ENCODE assay signal across 1 cellular context in the genomic region with DNA sequence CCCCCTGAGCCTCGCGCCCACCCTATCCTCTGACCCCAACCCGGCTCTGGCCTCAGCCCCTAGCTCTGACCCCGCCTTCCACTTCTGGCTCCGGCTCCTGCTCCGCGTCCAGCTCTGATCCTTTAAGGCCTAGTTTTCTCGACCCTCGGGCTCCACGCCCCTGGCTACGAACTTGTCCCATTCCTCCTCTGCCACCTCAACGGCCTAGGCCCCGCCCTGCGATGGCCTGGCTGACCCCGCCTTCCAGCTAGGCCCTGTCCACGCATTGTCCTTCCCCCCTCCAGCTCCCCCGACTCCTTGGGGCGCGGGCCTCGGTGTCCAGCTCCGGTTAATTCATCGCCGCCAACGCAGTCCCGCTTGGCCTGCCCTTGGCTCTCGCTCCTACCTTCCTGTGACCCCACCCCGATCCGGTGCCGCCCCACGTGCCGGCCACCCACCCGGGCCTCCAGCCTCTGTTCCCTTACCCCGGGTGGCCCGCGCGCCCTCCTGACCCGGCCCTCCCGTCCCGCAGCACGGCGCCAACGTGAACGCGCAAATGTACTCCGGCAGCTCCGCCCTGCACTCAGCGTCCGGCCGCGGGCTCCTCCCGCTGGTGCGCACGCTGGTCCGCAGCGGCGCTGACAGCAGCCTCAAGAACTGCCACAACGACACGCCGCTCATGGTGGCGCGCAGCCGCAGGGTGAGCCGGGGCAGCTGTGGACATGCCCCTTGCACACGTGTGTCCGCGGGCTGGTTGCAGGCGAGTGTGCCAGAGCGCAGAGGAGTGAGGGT.
TF ChIP-seq lines count a peak whose summit lies in the region.

No MANE protein-coding gene starts in this region.

TF ChIP-seq in WTC11, 78 proteins besides CTCF, POLR2A, EP300 and RAD21 (continued from another document and continues in another):
- TF ChIP-seq, protein P1, sequence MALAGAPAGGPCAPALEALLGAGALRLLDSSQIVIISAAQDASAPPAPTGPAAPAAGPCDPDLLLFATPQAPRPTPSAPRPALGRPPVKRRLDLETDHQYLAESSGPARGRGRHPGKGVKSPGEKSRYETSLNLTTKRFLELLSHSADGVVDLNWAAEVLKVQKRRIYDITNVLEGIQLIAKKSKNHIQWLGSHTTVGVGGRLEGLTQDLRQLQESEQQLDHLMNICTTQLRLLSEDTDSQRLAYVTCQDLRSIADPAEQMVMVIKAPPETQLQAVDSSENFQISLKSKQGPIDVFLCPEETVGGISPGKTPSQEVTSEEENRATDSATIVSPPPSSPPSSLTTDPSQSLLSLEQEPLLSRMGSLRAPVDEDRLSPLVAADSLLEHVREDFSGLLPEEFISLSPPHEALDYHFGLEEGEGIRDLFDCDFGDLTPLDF (CRISPR knock-in tag; IDR thresholded peaks at IDR 0.05), result no peak
- TF ChIP-seq SP1 (CRISPR knock-in tag; conservative IDR thresholded peaks at IDR 0.05) (peak; percentile 73; the same call in 1 of the 2 replicates), ZNF138 (CRISPR knock-in tag; conservative IDR thresholded peaks at IDR 0.05) (peak; percentile 76; the same call in 1 of the 2 replicates), NFYB (CRISPR knock-in tag; conservative IDR thresholded peaks at IDR 0.05; ENCODE audit: low read depth) (no peak), ZNF423 (CRISPR knock-in tag; IDR thresholded peaks at IDR 0.05) (no peak), MYBL2 (CRISPR knock-in tag; IDR thresholded peaks at IDR 0.05) (no peak), ZNF416 (CRISPR knock-in tag; IDR thresholded peaks at IDR 0.05) (no peak), ZNF219 (CRISPR knock-in tag; IDR thresholded peaks at IDR 0.05; ENCODE audit: borderline replicate concordance) (no peak), CBFB (CRISPR knock-in tag; IDR thresholded peaks at IDR 0.05; ENCODE audit: low read depth) (0 out of 2 replicates have a peak, but pooled peaks have one; percentile 26), ATF1 (CRISPR knock-in tag; IDR thresholded peaks at IDR 0.05) (no peak), TP53 (CRISPR knock-in tag; IDR thresholded peaks at IDR 0.05) (no peak), NFATC4 (CRISPR knock-in tag; IDR thresholded peaks at IDR 0.05) (no peak), KAT7 (CRISPR knock-in tag; IDR thresholded peaks at IDR 0.05; ENCODE audit: borderline replicate concordance) (no peak), PRRX2 (CRISPR knock-in tag; IDR thresholded peaks at IDR 0.05) (no peak), ZNF263 (CRISPR knock-in tag; IDR thresholded peaks at IDR 0.05; ENCODE audit: low read depth) (no peak), FOXK1 (CRISPR knock-in tag; IDR thresholded peaks at IDR 0.05) (peak; percentile 85), IRF2 (CRISPR knock-in tag; IDR thresholded peaks at IDR 0.05; ENCODE audit: borderline replicate concordance, low read depth) (no peak), SMAD3 (CRISPR knock-in tag; IDR thresholded peaks at IDR 0.05; ENCODE audit: borderline replicate concordance) (no peak), SMAD4 (CRISPR knock-in tag; IDR thresholded peaks at IDR 0.05) (no peak), ZNF396 (CRISPR knock-in tag; IDR thresholded peaks at IDR 0.05; ENCODE audit: borderline replicate concordance) (no peak), ZNF232 (CRISPR knock-in tag; IDR thresholded peaks at IDR 0.05) (no peak)
- TF ChIP-seq, protein P2, sequence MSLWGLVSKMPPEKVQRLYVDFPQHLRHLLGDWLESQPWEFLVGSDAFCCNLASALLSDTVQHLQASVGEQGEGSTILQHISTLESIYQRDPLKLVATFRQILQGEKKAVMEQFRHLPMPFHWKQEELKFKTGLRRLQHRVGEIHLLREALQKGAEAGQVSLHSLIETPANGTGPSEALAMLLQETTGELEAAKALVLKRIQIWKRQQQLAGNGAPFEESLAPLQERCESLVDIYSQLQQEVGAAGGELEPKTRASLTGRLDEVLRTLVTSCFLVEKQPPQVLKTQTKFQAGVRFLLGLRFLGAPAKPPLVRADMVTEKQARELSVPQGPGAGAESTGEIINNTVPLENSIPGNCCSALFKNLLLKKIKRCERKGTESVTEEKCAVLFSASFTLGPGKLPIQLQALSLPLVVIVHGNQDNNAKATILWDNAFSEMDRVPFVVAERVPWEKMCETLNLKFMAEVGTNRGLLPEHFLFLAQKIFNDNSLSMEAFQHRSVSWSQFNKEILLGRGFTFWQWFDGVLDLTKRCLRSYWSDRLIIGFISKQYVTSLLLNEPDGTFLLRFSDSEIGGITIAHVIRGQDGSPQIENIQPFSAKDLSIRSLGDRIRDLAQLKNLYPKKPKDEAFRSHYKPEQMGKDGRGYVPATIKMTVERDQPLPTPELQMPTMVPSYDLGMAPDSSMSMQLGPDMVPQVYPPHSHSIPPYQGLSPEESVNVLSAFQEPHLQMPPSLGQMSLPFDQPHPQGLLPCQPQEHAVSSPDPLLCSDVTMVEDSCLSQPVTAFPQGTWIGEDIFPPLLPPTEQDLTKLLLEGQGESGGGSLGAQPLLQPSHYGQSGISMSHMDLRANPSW (CRISPR knock-in tag; conservative IDR thresholded peaks at IDR 0.05; ENCODE audit: low read depth), result 0 out of 2 replicates have a peak, but pooled peaks have one; percentile 76
- TF ChIP-seq, protein P3, sequence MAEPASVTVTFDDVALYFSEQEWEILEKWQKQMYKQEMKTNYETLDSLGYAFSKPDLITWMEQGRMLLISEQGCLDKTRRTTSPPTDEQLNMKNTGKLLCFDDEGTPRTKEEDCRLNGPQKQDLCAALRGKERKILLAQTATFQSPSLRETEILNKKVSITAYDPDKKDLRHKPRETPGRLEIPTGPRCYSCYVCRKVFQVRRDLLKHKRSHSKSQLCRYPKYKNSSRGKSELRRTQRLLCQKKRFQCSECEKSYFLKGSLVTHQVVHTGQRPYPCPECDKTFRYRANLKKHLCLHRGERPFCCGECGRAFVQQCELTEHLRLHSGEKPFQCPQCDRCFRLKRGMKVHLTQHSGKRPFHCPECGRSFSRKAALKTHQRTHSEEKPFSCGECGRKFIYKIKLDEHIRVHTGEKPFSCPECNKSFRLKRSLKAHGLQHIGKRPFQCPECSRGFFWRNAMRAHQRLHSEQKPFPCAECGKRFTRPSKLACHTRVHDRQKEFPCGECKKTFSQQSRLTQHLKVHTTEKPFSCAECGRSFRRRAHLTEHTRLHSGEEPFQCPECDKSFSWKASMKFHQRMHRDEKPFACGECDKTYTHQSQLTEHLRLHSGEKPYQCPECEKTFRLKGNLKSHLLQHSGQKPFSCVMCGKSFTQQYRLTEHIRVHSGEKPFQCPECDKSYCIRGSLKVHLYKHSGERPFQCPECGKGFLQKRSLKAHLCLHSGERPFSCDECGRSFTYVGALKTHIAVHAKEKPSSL (CRISPR knock-in tag; conservative IDR thresholded peaks at IDR 0.05), result no peak
- TF ChIP-seq, protein P4, sequence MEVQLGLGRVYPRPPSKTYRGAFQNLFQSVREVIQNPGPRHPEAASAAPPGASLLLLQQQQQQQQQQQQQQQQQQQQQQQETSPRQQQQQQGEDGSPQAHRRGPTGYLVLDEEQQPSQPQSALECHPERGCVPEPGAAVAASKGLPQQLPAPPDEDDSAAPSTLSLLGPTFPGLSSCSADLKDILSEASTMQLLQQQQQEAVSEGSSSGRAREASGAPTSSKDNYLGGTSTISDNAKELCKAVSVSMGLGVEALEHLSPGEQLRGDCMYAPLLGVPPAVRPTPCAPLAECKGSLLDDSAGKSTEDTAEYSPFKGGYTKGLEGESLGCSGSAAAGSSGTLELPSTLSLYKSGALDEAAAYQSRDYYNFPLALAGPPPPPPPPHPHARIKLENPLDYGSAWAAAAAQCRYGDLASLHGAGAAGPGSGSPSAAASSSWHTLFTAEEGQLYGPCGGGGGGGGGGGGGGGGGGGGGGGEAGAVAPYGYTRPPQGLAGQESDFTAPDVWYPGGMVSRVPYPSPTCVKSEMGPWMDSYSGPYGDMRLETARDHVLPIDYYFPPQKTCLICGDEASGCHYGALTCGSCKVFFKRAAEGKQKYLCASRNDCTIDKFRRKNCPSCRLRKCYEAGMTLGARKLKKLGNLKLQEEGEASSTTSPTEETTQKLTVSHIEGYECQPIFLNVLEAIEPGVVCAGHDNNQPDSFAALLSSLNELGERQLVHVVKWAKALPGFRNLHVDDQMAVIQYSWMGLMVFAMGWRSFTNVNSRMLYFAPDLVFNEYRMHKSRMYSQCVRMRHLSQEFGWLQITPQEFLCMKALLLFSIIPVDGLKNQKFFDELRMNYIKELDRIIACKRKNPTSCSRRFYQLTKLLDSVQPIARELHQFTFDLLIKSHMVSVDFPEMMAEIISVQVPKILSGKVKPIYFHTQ (CRISPR knock-in tag; IDR thresholded peaks at IDR 0.05), result no peak
- TF ChIP-seq, protein P5, sequence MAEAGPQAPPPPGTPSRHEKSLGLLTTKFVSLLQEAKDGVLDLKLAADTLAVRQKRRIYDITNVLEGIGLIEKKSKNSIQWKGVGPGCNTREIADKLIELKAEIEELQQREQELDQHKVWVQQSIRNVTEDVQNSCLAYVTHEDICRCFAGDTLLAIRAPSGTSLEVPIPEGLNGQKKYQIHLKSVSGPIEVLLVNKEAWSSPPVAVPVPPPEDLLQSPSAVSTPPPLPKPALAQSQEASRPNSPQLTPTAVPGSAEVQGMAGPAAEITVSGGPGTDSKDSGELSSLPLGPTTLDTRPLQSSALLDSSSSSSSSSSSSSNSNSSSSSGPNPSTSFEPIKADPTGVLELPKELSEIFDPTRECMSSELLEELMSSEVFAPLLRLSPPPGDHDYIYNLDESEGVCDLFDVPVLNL (CRISPR knock-in tag; IDR thresholded peaks at IDR 0.05; ENCODE audit: borderline replicate concordance, low read depth), result no peak
- TF ChIP-seq, protein P6, sequence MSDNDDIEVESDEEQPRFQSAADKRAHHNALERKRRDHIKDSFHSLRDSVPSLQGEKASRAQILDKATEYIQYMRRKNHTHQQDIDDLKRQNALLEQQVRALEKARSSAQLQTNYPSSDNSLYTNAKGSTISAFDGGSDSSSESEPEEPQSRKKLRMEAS (CRISPR knock-in tag; IDR thresholded peaks at IDR 0.05), result peak; percentile 78
- TF ChIP-seq, protein P7, sequence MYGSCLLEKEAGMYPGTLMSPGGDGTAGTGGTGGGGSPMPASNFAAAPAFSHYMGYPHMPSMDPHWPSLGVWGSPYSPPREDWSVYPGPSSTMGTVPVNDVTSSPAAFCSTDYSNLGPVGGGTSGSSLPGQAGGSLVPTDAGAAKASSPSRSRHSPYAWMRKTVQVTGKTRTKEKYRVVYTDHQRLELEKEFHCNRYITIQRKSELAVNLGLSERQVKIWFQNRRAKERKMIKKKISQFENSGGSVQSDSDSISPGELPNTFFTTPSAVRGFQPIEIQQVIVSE (CRISPR knock-in tag; IDR thresholded peaks at IDR 0.05; ENCODE audit: borderline replicate concordance), result no peak
- TF ChIP-seq, protein P8, sequence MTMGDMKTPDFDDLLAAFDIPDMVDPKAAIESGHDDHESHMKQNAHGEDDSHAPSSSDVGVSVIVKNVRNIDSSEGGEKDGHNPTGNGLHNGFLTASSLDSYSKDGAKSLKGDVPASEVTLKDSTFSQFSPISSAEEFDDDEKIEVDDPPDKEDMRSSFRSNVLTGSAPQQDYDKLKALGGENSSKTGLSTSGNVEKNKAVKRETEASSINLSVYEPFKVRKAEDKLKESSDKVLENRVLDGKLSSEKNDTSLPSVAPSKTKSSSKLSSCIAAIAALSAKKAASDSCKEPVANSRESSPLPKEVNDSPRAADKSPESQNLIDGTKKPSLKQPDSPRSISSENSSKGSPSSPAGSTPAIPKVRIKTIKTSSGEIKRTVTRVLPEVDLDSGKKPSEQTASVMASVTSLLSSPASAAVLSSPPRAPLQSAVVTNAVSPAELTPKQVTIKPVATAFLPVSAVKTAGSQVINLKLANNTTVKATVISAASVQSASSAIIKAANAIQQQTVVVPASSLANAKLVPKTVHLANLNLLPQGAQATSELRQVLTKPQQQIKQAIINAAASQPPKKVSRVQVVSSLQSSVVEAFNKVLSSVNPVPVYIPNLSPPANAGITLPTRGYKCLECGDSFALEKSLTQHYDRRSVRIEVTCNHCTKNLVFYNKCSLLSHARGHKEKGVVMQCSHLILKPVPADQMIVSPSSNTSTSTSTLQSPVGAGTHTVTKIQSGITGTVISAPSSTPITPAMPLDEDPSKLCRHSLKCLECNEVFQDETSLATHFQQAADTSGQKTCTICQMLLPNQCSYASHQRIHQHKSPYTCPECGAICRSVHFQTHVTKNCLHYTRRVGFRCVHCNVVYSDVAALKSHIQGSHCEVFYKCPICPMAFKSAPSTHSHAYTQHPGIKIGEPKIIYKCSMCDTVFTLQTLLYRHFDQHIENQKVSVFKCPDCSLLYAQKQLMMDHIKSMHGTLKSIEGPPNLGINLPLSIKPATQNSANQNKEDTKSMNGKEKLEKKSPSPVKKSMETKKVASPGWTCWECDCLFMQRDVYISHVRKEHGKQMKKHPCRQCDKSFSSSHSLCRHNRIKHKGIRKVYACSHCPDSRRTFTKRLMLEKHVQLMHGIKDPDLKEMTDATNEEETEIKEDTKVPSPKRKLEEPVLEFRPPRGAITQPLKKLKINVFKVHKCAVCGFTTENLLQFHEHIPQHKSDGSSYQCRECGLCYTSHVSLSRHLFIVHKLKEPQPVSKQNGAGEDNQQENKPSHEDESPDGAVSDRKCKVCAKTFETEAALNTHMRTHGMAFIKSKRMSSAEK (CRISPR knock-in tag; IDR thresholded peaks at IDR 0.05; ENCODE audit: borderline replicate concordance), result no peak
- TF ChIP-seq, protein P9, sequence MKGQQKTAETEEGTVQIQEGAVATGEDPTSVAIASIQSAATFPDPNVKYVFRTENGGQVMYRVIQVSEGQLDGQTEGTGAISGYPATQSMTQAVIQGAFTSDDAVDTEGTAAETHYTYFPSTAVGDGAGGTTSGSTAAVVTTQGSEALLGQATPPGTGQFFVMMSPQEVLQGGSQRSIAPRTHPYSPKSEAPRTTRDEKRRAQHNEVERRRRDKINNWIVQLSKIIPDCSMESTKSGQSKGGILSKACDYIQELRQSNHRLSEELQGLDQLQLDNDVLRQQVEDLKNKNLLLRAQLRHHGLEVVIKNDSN (CRISPR knock-in tag; IDR thresholded peaks at IDR 0.05), result no peak
- TF ChIP-seq, protein P10, sequence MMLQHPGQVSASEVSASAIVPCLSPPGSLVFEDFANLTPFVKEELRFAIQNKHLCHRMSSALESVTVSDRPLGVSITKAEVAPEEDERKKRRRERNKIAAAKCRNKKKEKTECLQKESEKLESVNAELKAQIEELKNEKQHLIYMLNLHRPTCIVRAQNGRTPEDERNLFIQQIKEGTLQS (CRISPR knock-in tag; conservative IDR thresholded peaks at IDR 0.05), result no peak
- TF ChIP-seq, protein P11, sequence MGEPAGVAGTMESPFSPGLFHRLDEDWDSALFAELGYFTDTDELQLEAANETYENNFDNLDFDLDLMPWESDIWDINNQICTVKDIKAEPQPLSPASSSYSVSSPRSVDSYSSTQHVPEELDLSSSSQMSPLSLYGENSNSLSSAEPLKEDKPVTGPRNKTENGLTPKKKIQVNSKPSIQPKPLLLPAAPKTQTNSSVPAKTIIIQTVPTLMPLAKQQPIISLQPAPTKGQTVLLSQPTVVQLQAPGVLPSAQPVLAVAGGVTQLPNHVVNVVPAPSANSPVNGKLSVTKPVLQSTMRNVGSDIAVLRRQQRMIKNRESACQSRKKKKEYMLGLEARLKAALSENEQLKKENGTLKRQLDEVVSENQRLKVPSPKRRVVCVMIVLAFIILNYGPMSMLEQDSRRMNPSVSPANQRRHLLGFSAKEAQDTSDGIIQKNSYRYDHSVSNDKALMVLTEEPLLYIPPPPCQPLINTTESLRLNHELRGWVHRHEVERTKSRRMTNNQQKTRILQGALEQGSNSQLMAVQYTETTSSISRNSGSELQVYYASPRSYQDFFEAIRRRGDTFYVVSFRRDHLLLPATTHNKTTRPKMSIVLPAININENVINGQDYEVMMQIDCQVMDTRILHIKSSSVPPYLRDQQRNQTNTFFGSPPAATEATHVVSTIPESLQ (CRISPR knock-in tag; IDR thresholded peaks at IDR 0.05), result no peak
- TF ChIP-seq, protein P12, sequence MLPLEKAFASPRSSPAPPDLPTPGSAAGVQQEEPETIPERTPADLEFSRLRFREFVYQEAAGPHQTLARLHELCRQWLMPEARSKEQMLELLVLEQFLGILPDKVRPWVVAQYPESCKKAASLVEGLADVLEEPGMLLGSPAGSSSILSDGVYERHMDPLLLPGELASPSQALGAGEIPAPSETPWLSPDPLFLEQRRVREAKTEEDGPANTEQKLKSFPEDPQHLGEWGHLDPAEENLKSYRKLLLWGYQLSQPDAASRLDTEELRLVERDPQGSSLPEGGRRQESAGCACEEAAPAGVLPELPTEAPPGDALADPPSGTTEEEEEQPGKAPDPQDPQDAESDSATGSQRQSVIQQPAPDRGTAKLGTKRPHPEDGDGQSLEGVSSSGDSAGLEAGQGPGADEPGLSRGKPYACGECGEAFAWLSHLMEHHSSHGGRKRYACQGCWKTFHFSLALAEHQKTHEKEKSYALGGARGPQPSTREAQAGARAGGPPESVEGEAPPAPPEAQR (CRISPR knock-in tag; IDR thresholded peaks at IDR 0.05), result no peak
